Comparison of ENCODE assay signal across 16 cellular contexts in genomic region chr18:77822552-77823138, GRCh38.
"Had no signal": no experiment of that assay in that cellular context is flagged by ENCODE, and none has a peak within 500 bp of the region (broad histone marks: within the 10 kb centered on the region; RNA-seq: fewer than 3 reads in every experiment).

No MANE protein-coding gene starts in this region.

- H3K4me1 Mint-ChIP-seq: activated CD4-positive, alpha-beta T cell treated with anti-CD3 and anti-CD28 coated beads for 36 hours had no signal

- H3K9ac ChIP-seq: parathyroid adenoma had no signal

- H3K4me3 ChIP-seq: cardiac muscle cell, dorsolateral prefrontal cortex, tibial nerve had no signal

- H3K27me3 ChIP-seq: cardiac muscle cell, tibial nerve had no signal

- H3K27ac ChIP-seq: cardiac muscle cell, dorsolateral prefrontal cortex, parathyroid adenoma, tibial nerve, WERI-Rb-1 had no signal

- DNase-seq: activated CD4-positive, alpha-beta memory T cell treated with anti-CD3 and anti-CD28 coated beads for 36 hours; activated CD4-positive, alpha-beta T cell treated with anti-CD3 and anti-CD28 coated beads for 36 hours; activated gamma-delta T cell; activated T-cell treated with anti-CD3 and anti-CD28 coated beads, Interleukin-2, amount 50 U/mL, for 48 hours; dorsolateral prefrontal cortex; stimulated activated CD4-positive, alpha-beta T cell treated with anti-CD3 and anti-CD28 coated beads, Interleukin-2, amount 100 ng/mL, for 48 hours; stimulated activated naive CD4-positive, alpha-beta T cell treated with Interleukin-2 at 50 U/mL for 16 hours; substantia nigra; T1000; WERI-Rb-1 had no signal

- H3K4me3 Mint-ChIP-seq: activated CD4-positive, alpha-beta memory T cell treated with anti-CD3 and anti-CD28 coated beads for 36 hours; activated CD4-positive, alpha-beta T cell treated with anti-CD3 and anti-CD28 coated beads for 36 hours had no signal

- H3K9me3 Mint-ChIP-seq: activated CD4-positive, alpha-beta memory T cell treated with anti-CD3 and anti-CD28 coated beads for 36 hours had no signal

- H3K36me3 ChIP-seq: cardiac muscle cell, tibial nerve, WERI-Rb-1 had no signal

- H2AFZ ChIP-seq: parathyroid adenoma had no signal

- H3K4me1 ChIP-seq: parathyroid adenoma had no signal

- H3K36me3 Mint-ChIP-seq: activated CD4-positive, alpha-beta memory T cell treated with anti-CD3 and anti-CD28 coated beads for 36 hours had no signal

- ATAC-seq: activated CD4-positive, alpha-beta T cell treated with anti-CD3 and anti-CD28 coated beads for 36 hours; activated naive CD4-positive, alpha-beta T cell treated with anti-CD3 and anti-CD28 coated beads, Interleukin-2, amount 50 U/mL, for 72 hours; esophagus mucosa had no signal

- H3K27ac Mint-ChIP-seq: activated CD4-positive, alpha-beta memory T cell treated with anti-CD3 and anti-CD28 coated beads for 36 hours; activated CD4-positive, alpha-beta T cell treated with anti-CD3 and anti-CD28 coated beads for 36 hours; activated naive CD4-positive, alpha-beta T cell treated with anti-CD3 and anti-CD28 coated beads, Interleukin-2, amount 50 U/mL, for 72 hours had no signal

- FAIRE-seq: islet of Langerhans had no signal

- H3K79me2 ChIP-seq: parathyroid adenoma had no signal
